In the genomic region with DNA sequence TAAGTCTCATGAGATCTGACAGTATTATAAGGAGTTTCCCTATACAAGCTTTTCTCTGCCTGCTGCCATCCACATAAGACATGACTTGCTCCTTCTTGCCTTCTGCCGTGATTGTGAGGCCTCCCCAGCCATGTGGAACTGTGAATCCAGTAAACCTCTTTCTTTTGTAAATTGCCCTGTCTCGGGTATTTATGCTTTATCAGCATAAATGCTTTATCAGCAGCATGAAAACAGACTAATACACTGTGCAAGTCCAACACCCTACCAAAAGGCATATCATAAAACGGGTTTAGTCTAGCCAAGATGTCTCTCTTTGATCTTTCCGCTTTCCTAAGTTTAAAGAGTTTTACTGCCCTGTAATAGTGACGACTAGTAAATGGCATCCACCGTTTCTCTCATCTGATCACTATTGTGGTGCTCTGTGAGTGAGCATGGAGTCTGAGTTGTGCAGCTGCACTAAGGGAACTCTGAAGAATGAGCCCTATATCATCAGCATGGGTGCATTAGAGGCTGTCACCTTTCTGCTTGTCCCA, we compare ENCODE assay signal across 27 cellular contexts.
"Had no signal": no experiment of that assay in that cellular context is flagged by ENCODE, and none has a peak within 500 bp of the region (broad histone marks: within the 10 kb centered on the region; RNA-seq: fewer than 3 reads in every experiment).

No MANE protein-coding gene starts in this region.

- H3K9me3 ChIP-seq: tibial artery, vagina had no signal

- H3K4me3 ChIP-seq: left lung, lung, tibial artery, vagina had no signal

- H3K36me3 ChIP-seq: left lung, tibial artery, vagina had no signal

- H3K4me1 Mint-ChIP-seq: activated naive CD8-positive, alpha-beta T cell treated with anti-CD3 and anti-CD28 coated beads for 36 hours; immature natural killer cell; naive thymus-derived CD8-positive, alpha-beta T cell had no signal

- H3K4me1 ChIP-seq: left lung, tibial artery, vagina had no signal

- H3K27ac ChIP-seq: foreskin keratinocyte, left lung, tibial artery, vagina had no signal

- DNase-seq: activated CD4-positive, alpha-beta T cell treated with anti-CD3 and anti-CD28 coated beads for 4 hours; activated CD4-positive, alpha-beta T cell treated with anti-CD3 and anti-CD28 coated beads, Interleukin-2, amount 50 U/mL, for 48 hours; activated CD4-positive, CD25-positive, alpha-beta regulatory T cell; activated CD8-positive, alpha-beta memory T cell treated with anti-CD3 and anti-CD28 coated beads, Interleukin-2, amount 50 U/mL, for 48 hours; activated naive CD4-positive, alpha-beta T cell treated with Interleukin-2 at 50 U/mL for 16 hours; activated naive CD8-positive, alpha-beta T cell treated with anti-CD3 and anti-CD28 coated beads for 36 hours; activated T-cell treated with anti-CD3 and anti-CD28 coated beads, Interleukin-2, amount 50 U/mL, for 4 hours; cerebellar nuclear complex; cortex of kidney; effector CD4-positive, alpha-beta T cell; erythroblast; foreskin keratinocyte; immature natural killer cell; left lung; naive thymus-derived CD8-positive, alpha-beta T cell; retina; stimulated activated CD4-positive, alpha-beta T cell treated with anti-CD3 and anti-CD28 coated beads, Interleukin-12 subunit alpha, Interleukin-12 subunit beta, amount 100 ng/mL, for 4 hours; stimulated activated CD4-positive, alpha-beta T cell treated with anti-CD3 and anti-CD28 coated beads, Interleukin-4, amount 100 ng/mL, for 4 hours; substantia nigra; T1000; tibial artery had no signal

- ATAC-seq: activated T-cell treated with anti-CD3 and anti-CD28 coated beads, Interleukin-2, amount 50 U/mL, for 4 hours; foreskin keratinocyte; left lung; naive thymus-derived CD8-positive, alpha-beta T cell had no signal

- H3K27me3 ChIP-seq: foreskin keratinocyte, left lung, tibial artery, vagina had no signal

- H3K4me3 Mint-ChIP-seq: activated naive CD8-positive, alpha-beta T cell treated with anti-CD3 and anti-CD28 coated beads for 36 hours; activated T-cell treated with anti-CD3 and anti-CD28 coated beads, Interleukin-2, amount 50 U/mL, for 4 hours; immature natural killer cell; stimulated activated naive CD8-positive, alpha-beta T cell treated with anti-CD3 and anti-CD28 coated beads, Interleukin-15, Interleukin-2, amounts not matched to agents 100 ng/mL and 50 ng/mL, for 24 hours; T-helper 1 cell treated with Interleukin-12 subunit alpha and Interleukin-12 subunit beta and Interleukin-4 antibody, amounts not matched to agents 30 μg/mL and 1 μg/mL, for 36 hours had no signal

- H3K27me3 Mint-ChIP-seq: progenitor cell of endocrine pancreas had no signal

- H3K36me3 Mint-ChIP-seq: immature natural killer cell had no signal

- H3K9me3 Mint-ChIP-seq: immature natural killer cell had no signal

- H3K27ac Mint-ChIP-seq: activated naive CD8-positive, alpha-beta T cell treated with anti-CD3 and anti-CD28 coated beads for 36 hours; activated T-helper 2 cell treated with anti-CD3 and anti-CD28 coated beads, Interferon-gamma antibody, Interleukin-2, Interleukin-4, amounts not matched to agents 10 μg/mL and 5 μg/mL and 100 μg/mL, durations not matched to agents 14 hours and 24 hours and 36 hours; immature natural killer cell; naive thymus-derived CD8-positive, alpha-beta T cell; progenitor cell of endocrine pancreas; stimulated activated naive CD8-positive, alpha-beta T cell treated with anti-CD3 and anti-CD28 coated beads, Interleukin-15, Interleukin-2, amounts not matched to agents 100 ng/mL and 50 ng/mL, for 24 hours; T-helper 1 cell treated with Interleukin-12 subunit alpha and Interleukin-12 subunit beta and Interleukin-4 antibody, amounts not matched to agents 30 μg/mL and 1 μg/mL, for 36 hours had no signal
